In genomic region chr4:1981251-1982055, GRCh38 we compare ENCODE assay signal across 11 cellular contexts. TPM values are rescaled to one million over a fixed set of nuclear protein-coding genes. Genes with fewer than 3 reads are reported as not detected.
DNase-seq lines count a peak whose midpoint lies in the region; FAIRE-seq and TF ChIP-seq lines count a peak whose summit lies in the region.
"Had no signal": no experiment of that assay in that cellular context is flagged by ENCODE, and none has a peak within 500 bp of the region (broad histone marks: within the 10 kb centered on the region; RNA-seq: fewer than 3 reads in every experiment).

No MANE protein-coding gene starts in this region.

- no peak for TF ChIP-seq POLR2A in GM12891 (IDR thresholded peaks at IDR 0.05; ENCODE audit: low read depth, low read length)

- no peak for DNase-seq in CD4-positive, alpha-beta memory T cell
- peak; percentile 17 for DNase-seq in SK-MEL-5 (ENCODE audit: low read depth, low spot score)
- DNase-seq in foreskin fibroblast, result peak; percentile 17 to 62
- DNase-seq in frontal cortex (ENCODE audit: low spot score in 2 of 2), result no peak
- DNase-seq in GM12891 (ENCODE audit: insufficient read length, low spot score), result no peak
- DNase-seq in stimulated activated CD4-positive, alpha-beta T cell treated with anti-CD3 and anti-CD28 coated beads, Interleukin-4, amount 100 ng/mL, for 4 hours, result no peak
- DNase-seq in NCI-H2081 treated with DMSO at 0.1 percent for 48 hours (lab: John Stamatoyannopoulos, UW), result no peak
- DNase-seq: amniotic stem cell, heart left ventricle, SW 1271 had no signal

- H3K4me3 Mint-ChIP-seq in CD4-positive, alpha-beta memory T cell, result no peak overlapping the region

- in situ Hi-C loops in SK-MEL-5 (cut with HindIII; ENCODE audit: low pct_unique_long_range_greater_than_20kb, low sequenced_read_pairs), result no loop called here

- H3K36me3 ChIP-seq in CD4-positive, alpha-beta memory T cell (ENCODE audit: insufficient read depth, low read length), result peaks cover 45% of the 10 kb centered on the region

- TF ChIP-seq CTCF in 22Rv1 (IDR thresholded peaks at IDR 0.05) (no peak), foreskin fibroblast (IDR thresholded peaks at IDR 0.05; ENCODE audit: low read depth, low read length) (no peak)

- H3K36me3 Mint-ChIP-seq in CD4-positive, alpha-beta memory T cell, result peaks cover 30 to 62% of the 10 kb centered on the region in 2 donors

- no peak for FAIRE-seq in frontal cortex (lab: Jason Lieb, UNC)
- FAIRE-seq in GM12891 (lab: Jason Lieb, UNC), result no peak

- no peaks in the 10 kb centered on the region for H3K9me3 Mint-ChIP-seq in CD4-positive, alpha-beta memory T cell

- intact Hi-C loops in CD4-positive, alpha-beta memory T cell (cut with micrococcal nuclease), result no loop called here

- H3K4me1 ChIP-seq in CD4-positive, alpha-beta memory T cell (ENCODE audit: insufficient read depth, low read length), result no peaks in the 10 kb centered on the region

- peaks cover 0 to 4% (median 0%) of the 10 kb centered on the region in 4 donors for H3K4me1 Mint-ChIP-seq in CD4-positive, alpha-beta memory T cell

- H3K27me3 Mint-ChIP-seq in CD4-positive, alpha-beta memory T cell, result no peaks in the 10 kb centered on the region

- H3K9me3 ChIP-seq in CD4-positive, alpha-beta memory T cell (ENCODE audit: control insufficient read depth in 1 of 2, low read length in 2 of 2), result no peaks in the 10 kb centered on the region
- H3K9me3 ChIP-seq: heart left ventricle had no signal

- no peak overlapping the region for H3K4me3 ChIP-seq in CD4-positive, alpha-beta memory T cell (ENCODE audit: low read length in 2 of 2)
- H3K4me3 ChIP-seq in foreskin fibroblast (ENCODE audit: low read depth in 1 of 2, low read length in 2 of 2), result no peak overlapping the region
- H3K4me3 ChIP-seq: heart left ventricle had no signal

- CTCF ChIA-PET in CD4-positive, alpha-beta memory T cell (lab: Charles Lee; ENCODE audit: partially characterized antibody), result no interaction called here

- H3K27me3 ChIP-seq in CD4-positive, alpha-beta memory T cell (ENCODE audit: insufficient read depth, low read length), result no peaks in the 10 kb centered on the region
- H3K27me3 ChIP-seq: heart left ventricle had no signal

- H3K27ac Mint-ChIP-seq in CD4-positive, alpha-beta memory T cell, result peak overlapping the region in 5 of 7 donors; percentile 5 to 78 (median 31)

- H3K27ac ChIP-seq in 22Rv1, result peak overlapping the region; percentile 33; the same call in 1 of the 2 replicates
- H3K27ac ChIP-seq in CD4-positive, alpha-beta memory T cell (ENCODE audit: low read depth, low read length), result no peak overlapping the region

- POLR2A ChIA-PET in CD4-positive, alpha-beta memory T cell (lab: Charles Lee; ENCODE audit: partially characterized antibody), result no interaction called here

TF ChIP-seq in GM12891, 5 proteins besides CTCF, POLR2A, EP300 and RAD21:
- TF ChIP-seq POU2F2 (IDR thresholded peaks at IDR 0.05; ENCODE audit: low read depth, low read length), result no peak
- no peak for TF ChIP-seq PAX5 (IDR thresholded peaks at IDR 0.05; ENCODE audit: insufficient read depth, low read length, severe bottlenecking)
TF ChIP-seq in GM12891: peak in this region for 0.

RNA-seq across cellular contexts. Expression of gene NELFA, which starts 27.3 kb away (rescaled TPM):
- total RNA-seq in CD4-positive, alpha-beta memory T cell, result 10 to 100 TPM; 47.0 to 48.3 TPM
- polyA plus RNA-seq in CD4-positive, alpha-beta memory T cell, result 10 to 100 TPM; 12.1 to 37.5 TPM
- 14.7 and 17.0 TPM in 2 replicates for total RNA-seq in SK-MEL-5 (2014; rRNA removed; shearing (Covaris generic))
- polyA plus RNA-seq in SK-MEL-5 (2015; cell fraction: cytosol; rRNA removed), result 33.2 and 43.3 TPM in 2 replicates
- polyA plus RNA-seq in SK-MEL-5 (2015; cell fraction: nucleus; rRNA removed), result 26.1 and 48.5 TPM in 2 replicates
- total RNA-seq in frontal cortex, result 16.3 TPM
- 18.5 TPM for polyA plus RNA-seq in GM12891 (2012; ENCODE audit: low read depth, missing spikeins)

Comparison
In these comparisons a context has a peak if more than half of its experiments do, and no peak if none do; other contexts are left out.
1. DNase-seq: peak in SK-MEL-5 (single experiment) and foreskin fibroblast (2 of 2); none in CD4-positive, alpha-beta memory T cell (0 of 5), frontal cortex (0 of 2), GM12891 (single experiment), stimulated activated CD4-positive, alpha-beta T cell treated with anti-CD3 and anti-CD28 coated beads, Interleukin-4, amount 100 ng/mL, for 4 hours (0 of 2) and NCI-H2081 treated with DMSO at 0.1 percent for 48 hours (single experiment).